8 cellular contexts compared by ENCODE assay signal in genomic region chr9:104774831-104775573, GRCh38. TPM values are rescaled to one million over a fixed set of nuclear protein-coding genes. Genes with fewer than 3 reads are reported as not detected.
DNase-seq lines count a peak whose midpoint lies in the region; ATAC-seq and TF ChIP-seq lines count a peak whose summit lies in the region.

No MANE protein-coding gene starts in this region.

- H3K9me3 Mint-ChIP-seq in activated naive CD8-positive, alpha-beta T cell treated with anti-CD3 and anti-CD28 coated beads for 36 hours: no peaks in the 10 kb centered on the region

- no peaks in the 10 kb centered on the region for H3K9me3 ChIP-seq in heart left ventricle

- peak overlapping the region in 6 of 12 donors; percentile 9 to 39 (median 22) for H3K4me3 ChIP-seq in heart left ventricle

- H3K27ac ChIP-seq in heart left ventricle: peak overlapping the region; percentile 21 to 86 (median 71)

- CTCF ChIA-PET in GM10248 (lab: Yijun Ruan, JAX): interaction anchor here (1.0 to 1.4 kb wide), 2 partner anchors 10 to 11 kb away, joined by 3 read pairs; partner anchors contain the start of gene NIPSNAP3B

- H3K27ac Mint-ChIP-seq in activated naive CD8-positive, alpha-beta T cell treated with anti-CD3 and anti-CD28 coated beads for 36 hours: no peak overlapping the region

- peaks cover 0 to 56% (median 35%) of the 10 kb centered on the region in 12 donors for H3K4me1 ChIP-seq in heart left ventricle

- no peak overlapping the region for H3K4me3 Mint-ChIP-seq in activated naive CD8-positive, alpha-beta T cell treated with anti-CD3 and anti-CD28 coated beads for 36 hours

- no peaks in the 10 kb centered on the region for H3K4me1 Mint-ChIP-seq in activated naive CD8-positive, alpha-beta T cell treated with anti-CD3 and anti-CD28 coated beads for 36 hours

- TF ChIP-seq POLR2A in heart left ventricle (IDR thresholded peaks at IDR 0.05): no peak

- peaks cover 1% of the 10 kb centered on the region for H3K36me3 Mint-ChIP-seq in activated naive CD8-positive, alpha-beta T cell treated with anti-CD3 and anti-CD28 coated beads for 36 hours

- intact Hi-C loops in heart left ventricle (cut with DNase I): no loop called here

- peak; percentile 86 for ATAC-seq in GM21390 (IDR thresholded peaks at IDR 0.05; ENCODE audit: unreplicated experiment)
- peak; percentile 78 for ATAC-seq in HG03469 (IDR thresholded peaks at IDR 0.05; ENCODE audit: unreplicated experiment)
- peak; percentile 83 to 90 (median 86) for ATAC-seq in heart left ventricle

- H3K27me3 ChIP-seq in heart left ventricle: no peaks in the 10 kb centered on the region

- H3K27me3 Mint-ChIP-seq in activated naive CD8-positive, alpha-beta T cell treated with anti-CD3 and anti-CD28 coated beads for 36 hours: no peaks in the 10 kb centered on the region

- peaks cover 0 to 21% (median 0%) of the 10 kb centered on the region in 9 donors for H3K36me3 ChIP-seq in heart left ventricle

- POLR2A ChIA-PET in GM10248 (lab: Yijun Ruan, JAX): interaction anchor here (0.5 to 1.1 kb wide), 2 partner anchors 28 to 573 kb away, joined by 3 to 10 read pairs; partner anchors contain the start of gene NIPSNAP3A

- 69 to 76% (median 70%) methylated on average over 11 of the region's 11 CpGs for WGBS in heart left ventricle, 4 donors

- DNase-seq in GM10248 (ENCODE audit: extremely low spot score) (peak; percentile 52), heart left ventricle (peak in 3 of 5 donors; percentile 43 to 48 (median 46)), activated T-cell treated with anti-CD3 and anti-CD28 coated beads for 4 hours (no peak)
- no peak for DNase-seq in activated naive CD8-positive, alpha-beta T cell treated with anti-CD3 and anti-CD28 coated beads for 36 hours
- no peak for DNase-seq in activated CD4-positive, alpha-beta T cell treated with anti-CD3 and anti-CD28 coated beads, Interleukin-2, amount 50 U/mL, for 1 hour
- no peak for DNase-seq in activated CD4-positive, alpha-beta T cell treated with anti-CD3 and anti-CD28 coated beads for 4 hours

- TF ChIP-seq CTCF in GM10248 (IDR thresholded peaks at IDR 0.05; ENCODE audit: control extremely low read depth, extremely low read depth, low read depth, missing control alignments) (no peak), heart left ventricle (IDR thresholded peaks at IDR 0.05) (no peak)

RNA-seq across cellular contexts. Expression of gene NIPSNAP3B, which starts 11.1 kb away (rescaled TPM):
- 10 to 100 TPM; 20.0 to 41.3 (median 29.0) TPM for total RNA-seq in heart left ventricle
- 10 to 100 TPM; 11.8 to 16.6 TPM for polyA plus RNA-seq in heart left ventricle
- under 1 TPM; 0.23 to 0.88 TPM for total RNA-seq in activated naive CD8-positive, alpha-beta T cell treated with anti-CD3 and anti-CD28 coated beads for 36 hours

RNA-seq across cellular contexts. Expression of gene NIPSNAP3A, which starts 27.5 kb away (rescaled TPM):
- 10 to 100 TPM; 14.9 to 37.0 (median 22.9) TPM for total RNA-seq in heart left ventricle
- 10 to 100 TPM; 16.3 to 30.1 TPM for polyA plus RNA-seq in heart left ventricle
- total RNA-seq in activated naive CD8-positive, alpha-beta T cell treated with anti-CD3 and anti-CD28 coated beads for 36 hours: 10 to 100 TPM; 11.2 to 11.3 TPM

Comparison
In these comparisons a context has a peak if more than half of its experiments do, and no peak if none do; other contexts are left out.
1. DNase-seq: peak in GM10248 (single experiment) and heart left ventricle (3 of 5); none in activated naive CD8-positive, alpha-beta T cell treated with anti-CD3 and anti-CD28 coated beads for 36 hours (single experiment), activated T-cell treated with anti-CD3 and anti-CD28 coated beads for 4 hours (single experiment), activated CD4-positive, alpha-beta T cell treated with anti-CD3 and anti-CD28 coated beads, Interleukin-2, amount 50 U/mL, for 1 hour (single experiment) and activated CD4-positive, alpha-beta T cell treated with anti-CD3 and anti-CD28 coated beads for 4 hours (0 of 2).
2. RNA of gene NIPSNAP3B, which starts 11.1 kb away (total RNA-seq): 20.0 to 41.3 TPM in heart left ventricle; 0.23 to 0.88 TPM in activated naive CD8-positive, alpha-beta T cell treated with anti-CD3 and anti-CD28 coated beads for 36 hours; every median in the first group is over 10 times any median in the second.
3. Peak in every context shown above with its lines, with median percentiles within 50 percentile points of each other: ATAC-seq.